Comparison of ENCODE assay signal across 8 cellular contexts in genomic region chr15:73633991-73634495, GRCh38. TPM values are rescaled to one million over a fixed set of nuclear protein-coding genes. Genes with fewer than 3 reads are reported as not detected.
DNase-seq lines count a peak whose midpoint lies in the region; ATAC-seq, FAIRE-seq and TF ChIP-seq lines count a peak whose summit lies in the region.

No MANE protein-coding gene starts in this region.

- peaks cover 39% of the 10 kb centered on the region for H3K79me2 ChIP-seq in SU-DHL-6 (ENCODE audit: insufficient read depth, low read length)

- H3K9me2 ChIP-seq in SU-DHL-6 (replicated peaks; ENCODE audit: insufficient read depth, low read length) = no peaks in the 10 kb centered on the region

- no peak for TF ChIP-seq POLR2A in prostate gland (IDR thresholded peaks at IDR 0.05)

- no peaks in the 10 kb centered on the region for H3K27me3 ChIP-seq in SU-DHL-6 (ENCODE audit: low read length)
- H3K27me3 ChIP-seq in prostate gland (replicated peaks; ENCODE audit: insufficient read depth) = no peaks in the 10 kb centered on the region

- DNase-seq in H4 (ENCODE audit: low spot score) (peak; percentile 85), prostate gland (ENCODE audit: low spot score) (no peak), D721Med (ENCODE audit: insufficient read length, low spot score) (no peak)

- H3K4me3 ChIP-seq in SU-DHL-6 (ENCODE audit: insufficient read depth, low read length, poor library complexity, severe bottlenecking) = peak overlapping the region; percentile 57
- H3K4me3 ChIP-seq in prostate gland = no peak overlapping the region

- no peak for TF ChIP-seq CTCF in SU-DHL-6 (IDR thresholded peaks at IDR 0.05; ENCODE audit: insufficient read depth, low read length, poor library complexity, severe bottlenecking)
- TF ChIP-seq CTCF in prostate gland (IDR thresholded peaks at IDR 0.05) = no peak
- no peak for TF ChIP-seq CTCF in D721Med (IDR thresholded peaks at IDR 0.05; ENCODE audit: insufficient read depth, missing control alignments)

- H3K9me3 ChIP-seq in SU-DHL-6 (ENCODE audit: insufficient read depth, low read length) (no peaks in the 10 kb centered on the region), prostate gland (no peaks in the 10 kb centered on the region)

- peak overlapping the region; percentile 57 for H2AFZ ChIP-seq in SU-DHL-6 (ENCODE audit: low read depth, low read length, severe bottlenecking)

- H3K4me1 ChIP-seq in prostate gland (replicated peaks) = peaks cover 5% of the 10 kb centered on the region

- intact Hi-C loops in prostate gland (cut with DNase I) = loop anchor here (10.0 kb wide), 1 partner anchor 51 kb away; the partner anchor contains the start of gene CD276

- H3F3A ChIP-seq in SU-DHL-6 (ENCODE audit: insufficient read depth) = no peaks in the 10 kb centered on the region; the same call in 1 of the 2 replicates

- ATAC-seq in esophagus mucosa = peak; percentile 11
- no peak for ATAC-seq in GM21381 (IDR thresholded peaks at IDR 0.05; ENCODE audit: unreplicated experiment)
- ATAC-seq in GM21515 (IDR thresholded peaks at IDR 0.05; ENCODE audit: unreplicated experiment) = no peak
- ATAC-seq in GM18909 (IDR thresholded peaks at IDR 0.05; ENCODE audit: poor library complexity, unreplicated experiment) = no peak

- H3K9ac ChIP-seq in SU-DHL-6 (ENCODE audit: low read length) = peak overlapping the region; percentile 57

- 53% methylated on average over 6 of the region's 6 CpGs for WGBS in prostate gland

- peak overlapping the region; percentile 78 for H3K4me2 ChIP-seq in SU-DHL-6 (ENCODE audit: low read depth, low read length, poor library complexity, severe bottlenecking)

- no peak for FAIRE-seq in D721Med (lab: Jason Lieb, UNC)

- no peaks in the 10 kb centered on the region for H3K36me3 ChIP-seq in SU-DHL-6 (ENCODE audit: low read length)
- no peaks in the 10 kb centered on the region for H3K36me3 ChIP-seq in prostate gland

- H4K20me1 ChIP-seq in SU-DHL-6 (ENCODE audit: low read depth, low read length) = peaks cover 31% of the 10 kb centered on the region

- H3K27ac ChIP-seq in SU-DHL-6 (ENCODE audit: low read depth, low read length) (no peak overlapping the region), prostate gland (peak overlapping the region; percentile 90 to 96)

RNA-seq across cellular contexts. Expression of gene NPTN, which starts 0.9 kb away (rescaled TPM):
- total RNA-seq in H4 (2014; rRNA removed; shearing (Covaris generic)) = 178 and 199 TPM in 2 replicates
- total RNA-seq in esophagus mucosa = 69.7 TPM
- 100 to 1,000 TPM; 147 to 266 TPM for total RNA-seq in prostate gland

RNA-seq across cellular contexts. Expression of gene CD276, which starts 50.1 kb away (rescaled TPM):
- 62.2 and 80.7 TPM in 2 replicates for total RNA-seq in H4 (2014; rRNA removed; shearing (Covaris generic))
- total RNA-seq in esophagus mucosa (14.7 TPM), prostate gland (10 to 100 TPM; 75.0 to 91.3 TPM)
